In genomic region chr4:25823632-25824031, GRCh38 we compare ENCODE assay signal across 20 cellular contexts.
"Had no signal": no experiment of that assay in that cellular context is flagged by ENCODE, and none has a peak within 500 bp of the region (broad histone marks: within the 10 kb centered on the region; RNA-seq: fewer than 3 reads in every experiment).

No MANE protein-coding gene starts in this region.

- H3K36me3 ChIP-seq: brain microvascular endothelial cell, prostate gland had no signal

- H3K4me3 Mint-ChIP-seq: activated naive CD8-positive, alpha-beta T cell treated with anti-CD3 and anti-CD28 coated beads, Interleukin-2, amount 10 ng/mL, durations not matched to agents 7 days and 5 days; activated T-helper 1 cell treated with anti-CD3 and anti-CD28 coated beads, Interleukin-12 subunit alpha, Interleukin-12 subunit beta, Interleukin-2, Interleukin-4 antibody, amounts not matched to agents 30 ng/mL and 10 ng/mL and 1 ng/mL, durations not matched to agents 14 hours and 24 hours and 36 hours; effector memory CD8-positive, alpha-beta T cell; naive thymus-derived CD8-positive, alpha-beta T cell had no signal

- H3K4me3 ChIP-seq: left ventricle myocardium inferior, mucosa of descending colon, prostate gland, skin epidermis, transverse colon had no signal

- H3K27ac ChIP-seq: brain microvascular endothelial cell, foreskin keratinocyte, left ventricle myocardium inferior, prostate gland, skin epidermis, transverse colon had no signal

- H3K9me3 ChIP-seq: left ventricle myocardium inferior, mucosa of descending colon, prostate gland, transverse colon had no signal

- H3K27me3 Mint-ChIP-seq: activated naive CD8-positive, alpha-beta T cell treated with anti-CD3 and anti-CD28 coated beads, Interleukin-2, amount 10 ng/mL, durations not matched to agents 7 days and 5 days; effector memory CD8-positive, alpha-beta T cell; naive thymus-derived CD8-positive, alpha-beta T cell had no signal

- H3K4me1 ChIP-seq: foreskin keratinocyte, prostate gland, transverse colon had no signal

- ATAC-seq: effector memory CD8-positive, alpha-beta T cell; foreskin keratinocyte; mucosa of descending colon; naive thymus-derived CD8-positive, alpha-beta T cell; right cardiac atrium; stimulated activated naive CD8-positive, alpha-beta T cell treated with anti-CD3 and anti-CD28 coated beads, Interleukin-15, Interleukin-2, amounts not matched to agents 100 U/mL and 50 U/mL, for 24 hours had no signal

- H3K27me3 ChIP-seq: brain microvascular endothelial cell, foreskin keratinocyte, transverse colon had no signal

- DNase-seq: activated CD4-positive, CD25-positive, alpha-beta regulatory T cell treated with anti-CD3 and anti-CD28 coated beads, Interleukin-2, amount 50 U/mL, for 72 hours; activated naive CD4-positive, alpha-beta T cell; activated naive CD8-positive, alpha-beta T cell treated with anti-CD3 and anti-CD28 coated beads, Interleukin-2, amount 10 ng/mL, durations not matched to agents 7 days and 5 days; anterior cingulate cortex; brain microvascular endothelial cell; cerebellar nuclear complex; dermis blood vessel endothelial cell; effector memory CD8-positive, alpha-beta T cell; foreskin keratinocyte; left ventricle myocardium inferior; mucosa of descending colon; naive thymus-derived CD8-positive, alpha-beta T cell; right cardiac atrium; stimulated activated CD4-positive, alpha-beta T cell treated with anti-CD3 and anti-CD28 coated beads, Interleukin-15, amount 100 ng/mL, for 24 hours; stimulated activated CD4-positive, alpha-beta T cell treated with anti-CD3 and anti-CD28 coated beads, Interleukin-4, amount 100 ng/mL, for 1 hour; stimulated activated naive CD8-positive, alpha-beta T cell treated with anti-CD3 and anti-CD28 coated beads, Interleukin-15, Interleukin-2, amounts not matched to agents 100 U/mL and 50 U/mL, for 24 hours; transverse colon had no signal

- H3K27ac Mint-ChIP-seq: activated naive CD8-positive, alpha-beta T cell treated with anti-CD3 and anti-CD28 coated beads, Interleukin-2, amount 10 ng/mL, durations not matched to agents 7 days and 5 days; activated T-helper 1 cell treated with anti-CD3 and anti-CD28 coated beads, Interleukin-12 subunit alpha, Interleukin-12 subunit beta, Interleukin-2, Interleukin-4 antibody, amounts not matched to agents 30 ng/mL and 10 ng/mL and 1 ng/mL, durations not matched to agents 14 hours and 24 hours and 36 hours had no signal

- H3K9me3 Mint-ChIP-seq: activated naive CD8-positive, alpha-beta T cell treated with anti-CD3 and anti-CD28 coated beads, Interleukin-2, amount 10 ng/mL, durations not matched to agents 7 days and 5 days; activated T-helper 1 cell treated with anti-CD3 and anti-CD28 coated beads, Interleukin-12 subunit alpha, Interleukin-12 subunit beta, Interleukin-2, Interleukin-4 antibody, amounts not matched to agents 30 ng/mL and 10 ng/mL and 1 ng/mL, durations not matched to agents 14 hours and 24 hours and 36 hours; effector memory CD8-positive, alpha-beta T cell; naive thymus-derived CD8-positive, alpha-beta T cell had no signal
